8 cellular contexts compared by ENCODE assay signal in genomic region chr15:72474912-72475601, GRCh38. TPM values are rescaled to one million over a fixed set of nuclear protein-coding genes. Genes with fewer than 3 reads are reported as not detected.
DNase-seq lines count a peak whose midpoint lies in the region; ATAC-seq and TF ChIP-seq lines count a peak whose summit lies in the region.

No MANE protein-coding gene starts in this region.

- peaks cover 37% of the 10 kb centered on the region for H3K36me3 Mint-ChIP-seq in activated naive CD4-positive, alpha-beta T cell treated with anti-CD3 and anti-CD28 coated beads for 36 hours (ENCODE audit: low read depth)

- H3K4me3 Mint-ChIP-seq in activated naive CD4-positive, alpha-beta T cell treated with anti-CD3 and anti-CD28 coated beads for 36 hours = peak overlapping the region; percentile 98

- peak overlapping the region; percentile 82 to 94; a peak in 3 of 4 replicates for H3K4me3 ChIP-seq in DND-41 (ENCODE audit: low read depth in 1 of 2, low read length in 2 of 2)
- peak overlapping the region; percentile 71 to 97 for H3K4me3 ChIP-seq in testis

- H3K4me1 Mint-ChIP-seq in activated naive CD4-positive, alpha-beta T cell treated with anti-CD3 and anti-CD28 coated beads for 36 hours (ENCODE audit: low read depth) = peaks cover 40% of the 10 kb centered on the region

- DNase-seq in DND-41 (peak; percentile 77), Kasumi-1 (lab: John Stamatoyannopoulos, UW) (peak; percentile 58 to 74), SK-MEL-5 (ENCODE audit: low read depth, low spot score) (peak; percentile 67), globus pallidus (ENCODE audit: low spot score) (peak; percentile 61), omental fat pad (ENCODE audit: low spot score) (peak; percentile 59), testis (peak; percentile 79)
- DNase-seq in activated naive CD4-positive, alpha-beta T cell treated with anti-CD3 and anti-CD28 coated beads for 36 hours = peak; percentile 84

- TF ChIP-seq POLR2A in testis (IDR thresholded peaks at IDR 0.05) = no peak

- peak overlapping the region; percentile 71 for H2AFZ ChIP-seq in DND-41 (ENCODE audit: low read depth, low read length)

- peak overlapping the region; percentile 97 for H3K27ac ChIP-seq in DND-41 (ENCODE audit: low read length)
- peak overlapping the region; percentile 97 to 100 for H3K27ac ChIP-seq in testis

- TF ChIP-seq CTCF in DND-41 (IDR thresholded peaks at IDR 0.05; ENCODE audit: borderline replicate concordance, extremely low read depth, low read length, poor library complexity, severe bottlenecking) (peak; percentile 18), omental fat pad (IDR thresholded peaks at IDR 0.05) (no peak), testis (IDR thresholded peaks at IDR 0.05) (no peak)

- peak overlapping the region; percentile 81 for H3K4me2 ChIP-seq in DND-41 (ENCODE audit: insufficient read depth, low read length)

- H4K20me1 ChIP-seq in DND-41 (ENCODE audit: insufficient read depth, low read length) = peaks cover 46% of the 10 kb centered on the region

- in situ Hi-C loops in SK-MEL-5 (cut with HindIII; ENCODE audit: low pct_unique_long_range_greater_than_20kb, low sequenced_read_pairs) = no loop called here

- H3K27ac Mint-ChIP-seq in activated naive CD4-positive, alpha-beta T cell treated with anti-CD3 and anti-CD28 coated beads for 36 hours = peak overlapping the region; percentile 98

- CTCF ChIA-PET in activated naive CD4-positive, alpha-beta T cell treated with anti-CD3 and anti-CD28 coated beads for 36 hours (lab: Charles Lee) = interaction anchor here (0.5 to 1.1 kb wide), 5 partner anchors 12 to 162 kb away, joined by 3 to 5 read pairs (median 3); no protein-coding TSS in a partner anchor

- peak; percentile 76 for ATAC-seq in DND-41 (ENCODE audit: insufficient read depth, low read depth)
- ATAC-seq in GM21786 (IDR thresholded peaks at IDR 0.05; ENCODE audit: unreplicated experiment) = peak; percentile 36
- peak; percentile 73 for ATAC-seq in omental fat pad (ENCODE audit: low FRiP score)

- peaks cover 40% of the 10 kb centered on the region for H3K4me1 ChIP-seq in DND-41 (ENCODE audit: insufficient read depth, low read length)
- H3K4me1 ChIP-seq in testis = peaks cover 26% of the 10 kb centered on the region

- peaks cover 28% of the 10 kb centered on the region for H3K36me3 ChIP-seq in DND-41 (ENCODE audit: insufficient read depth, low read length)
- no peaks in the 10 kb centered on the region for H3K36me3 ChIP-seq in testis (ENCODE audit: low read depth, missing control alignments)

- H3K9me3 ChIP-seq in DND-41 (ENCODE audit: insufficient read depth, low read length, severe bottlenecking) = no peaks in the 10 kb centered on the region
- no peaks in the 10 kb centered on the region for H3K9me3 ChIP-seq in testis

- intact Hi-C loops in activated naive CD4-positive, alpha-beta T cell treated with anti-CD3 and anti-CD28 coated beads for 36 hours (cut with micrococcal nuclease) = loop anchor here (1.0 to 10.0 kb wide), 9 partner anchors 37 to 1160 kb away; partner anchors contain the start of genes ADPGK, BBS4, CELF6 and HEXA
- intact Hi-C loops in testis (cut with DNase I; ENCODE audit: low total_unique reads) = no loop called here

- H3K27me3 Mint-ChIP-seq in activated naive CD4-positive, alpha-beta T cell treated with anti-CD3 and anti-CD28 coated beads for 36 hours (ENCODE audit: low read depth) = no peaks in the 10 kb centered on the region

- H3K27me3 ChIP-seq in DND-41 (ENCODE audit: insufficient read depth, low read length, poor library complexity) (no peaks in the 10 kb centered on the region), testis (no peaks in the 10 kb centered on the region)

- H3K9me3 Mint-ChIP-seq in activated naive CD4-positive, alpha-beta T cell treated with anti-CD3 and anti-CD28 coated beads for 36 hours = no peaks in the 10 kb centered on the region

- WGBS in testis, 2 donors = 0 to 1% methylated on average over 14 to 36 of the region's 42 CpGs

- peaks cover 71% of the 10 kb centered on the region for H3K79me2 ChIP-seq in DND-41 (ENCODE audit: insufficient read depth, low read length)

- peak overlapping the region; percentile 95 for H3K9ac ChIP-seq in DND-41 (ENCODE audit: low read depth, low read length)

RNA-seq across cellular contexts. Expression of gene ARIH1, which starts 0.9 kb away (rescaled TPM):
- 57.4 and 67.4 TPM in 2 replicates for total RNA-seq in SK-MEL-5 (2014; rRNA removed; shearing (Covaris generic))
- 40.4 and 40.5 TPM in 2 replicates for polyA plus RNA-seq in SK-MEL-5 (2015; cell fraction: cytosol; rRNA removed)
- 83.9 and 89.4 TPM in 2 replicates for polyA plus RNA-seq in SK-MEL-5 (2015; cell fraction: nucleus; rRNA removed)
- 100 to 1,000 TPM; 174 to 183 TPM for total RNA-seq in activated naive CD4-positive, alpha-beta T cell treated with anti-CD3 and anti-CD28 coated beads for 36 hours
- total RNA-seq in omental fat pad = 10 to 100 TPM; 45.4 to 84.2 (median 63.2) TPM
- total RNA-seq in testis = 100 to 1,000 TPM in 1 of 2 donors, 10 to 100 TPM in 1; 97.8 to 113 TPM
- polyA plus RNA-seq in testis (ENCODE audit: insufficient read depth, low read depth, low replicate concordance) = 221 TPM

Comparison
In these comparisons a context has a peak if more than half of its experiments do, and no peak if none do; other contexts are left out.
1. Peak in every context shown above with its lines: DNase-seq, ATAC-seq, H3K4me3 ChIP-seq and H3K27ac ChIP-seq.